Comparison of ENCODE assay signal across 14 cellular contexts in genomic region chr12:122862110-122862634, GRCh38. TPM values are rescaled to one million over a fixed set of nuclear protein-coding genes. Genes with fewer than 3 reads are reported as not detected.
DNase-seq lines count a peak whose midpoint lies in the region; ATAC-seq and TF ChIP-seq lines count a peak whose summit lies in the region.
"Had no signal": no experiment of that assay in that cellular context is flagged by ENCODE, and none has a peak within 500 bp of the region (broad histone marks: within the 10 kb centered on the region; RNA-seq: fewer than 3 reads in every experiment).

No MANE protein-coding gene starts in this region.

- H3K9ac ChIP-seq in H9 (ENCODE audit: extremely low read depth, insufficient read length, low read length), result no peak overlapping the region

- H2AFZ ChIP-seq in H9 (ENCODE audit: low read length), result no peak overlapping the region

- no peaks in the 10 kb centered on the region for H3K23me2 ChIP-seq in H9 (ENCODE audit: insufficient read length, low read depth, low read length, poor library complexity, severe bottlenecking)

- no peaks in the 10 kb centered on the region for H3K79me1 ChIP-seq in H9 (ENCODE audit: insufficient read depth, low read depth, low read length, poor library complexity, severe bottlenecking)

- no peaks in the 10 kb centered on the region for H4K20me1 ChIP-seq in H9 (ENCODE audit: control insufficient read depth, insufficient read depth, insufficient read length)

- TF ChIP-seq CTCF in 22Rv1 (IDR thresholded peaks at IDR 0.05), result no peak
- TF ChIP-seq CTCF in activated B cell treated with CpG ODN at 0.5 μM for 24 hours (IDR thresholded peaks at IDR 0.05), result no peak
- TF ChIP-seq CTCF in left ventricle myocardium inferior (IDR thresholded peaks at IDR 0.05; ENCODE audit: borderline replicate concordance), result no peak
- TF ChIP-seq CTCF in brain microvascular endothelial cell (IDR thresholded peaks at IDR 0.05; ENCODE audit: low read depth, low read length, missing control alignments), result no peak
- TF ChIP-seq CTCF in H9 (conservative IDR thresholded peaks at IDR 0.05), result no peak

- no CpG with 5 or more reads among the region's 20 CpGs for WGBS in H9 (ENCODE audit: extremely low coverage, insufficient read length, low lambda C conversion rate)

- no peak overlapping the region for H4K91ac ChIP-seq in H9 (ENCODE audit: insufficient read length, low read depth, low read length)

- peaks cover 62% of the 10 kb centered on the region for H3K4me1 Mint-ChIP-seq in activated B cell treated with CpG ODN at 0.5 μM for 24 hours
- peaks cover 0 to 2% of the 10 kb centered on the region in 2 experiments; a peak in 1 of 4 replicates for H3K4me1 Mint-ChIP-seq in H9
- H3K4me1 Mint-ChIP-seq: activated CD4-positive, alpha-beta memory T cell treated with anti-CD3 and anti-CD28 coated beads, Interleukin-2, amount 10 ng/mL, durations not matched to agents 7 days and 5 days had no signal

- ATAC-seq in activated B cell treated with CpG ODN at 0.5 μM for 24 hours (ENCODE audit: low read depth), result no peak

- H2BK20ac ChIP-seq in H9 (ENCODE audit: low read depth, low read length, poor library complexity, severe bottlenecking), result no peak overlapping the region

- H3K27me3 Mint-ChIP-seq in activated B cell treated with CpG ODN at 0.5 μM for 24 hours, result no peaks in the 10 kb centered on the region
- H3K27me3 Mint-ChIP-seq in H9 (ENCODE audit: low read depth), result peaks cover 52% of the 10 kb centered on the region
- H3K27me3 Mint-ChIP-seq: activated CD4-positive, alpha-beta memory T cell treated with anti-CD3 and anti-CD28 coated beads, Interleukin-2, amount 10 ng/mL, durations not matched to agents 7 days and 5 days; central memory CD8-positive, alpha-beta T cell; stimulated activated naive CD8-positive, alpha-beta T cell treated with anti-CD3 and anti-CD28 coated beads, Interleukin-15, amount 100 ng/mL, for 72 hours had no signal

- peak overlapping the region; percentile 59 for H3K27ac Mint-ChIP-seq in activated B cell treated with CpG ODN at 0.5 μM for 24 hours
- no peak overlapping the region for H3K27ac Mint-ChIP-seq in H9
- H3K27ac Mint-ChIP-seq: stimulated activated naive CD8-positive, alpha-beta T cell treated with anti-CD3 and anti-CD28 coated beads, Interleukin-15, amount 100 ng/mL, for 72 hours; T-helper 1 cell treated with Interleukin-12 subunit alpha and Interleukin-12 subunit beta and Interleukin-4 antibody, amounts not matched to agents 30 μg/mL and 1 μg/mL, for 36 hours had no signal

- no peak for DNase-seq in activated B cell treated with CpG ODN at 0.5 μM for 24 hours
- DNase-seq in left ventricle myocardium inferior, result no peak
- peak; percentile 76 for DNase-seq in posterior vena cava (ENCODE audit: low spot score)
- DNase-seq in NCI-H774 (lab: John Stamatoyannopoulos, UW), result no peak
- no peak for DNase-seq in brain microvascular endothelial cell
- no peak for DNase-seq in epidermal melanocyte (ENCODE audit: insufficient read length, low spot score)
- no peak for DNase-seq in H9
- DNase-seq: activated CD4-positive, alpha-beta memory T cell treated with anti-CD3 and anti-CD28 coated beads, Interleukin-2, amount 10 ng/mL, durations not matched to agents 7 days and 5 days; foreskin fibroblast; stimulated activated CD4-positive, alpha-beta T cell treated with anti-CD3 and anti-CD28 coated beads, Interleukin-4, amount 100 ng/mL, for 1 hour; stimulated activated naive CD8-positive, alpha-beta T cell treated with anti-CD3 and anti-CD28 coated beads, Interleukin-15, amount 100 ng/mL, for 72 hours had no signal

- no peak overlapping the region for H3T11ph ChIP-seq in H9 (ENCODE audit: low read length)

- peaks cover 9% of the 10 kb centered on the region for H3K36me3 ChIP-seq in left ventricle myocardium inferior
- peaks cover 23% of the 10 kb centered on the region for H3K36me3 ChIP-seq in brain microvascular endothelial cell (replicated peaks)

- H3K4me3 ChIP-seq in left ventricle myocardium inferior (no peak overlapping the region), brain microvascular endothelial cell (ENCODE audit: low read depth, low read length) (no peak overlapping the region)

- no peak overlapping the region for H3K14ac ChIP-seq in H9 (ENCODE audit: insufficient read depth, low read length)

- in situ Hi-C loops in brain microvascular endothelial cell (cut with HindIII; ENCODE audit: low pct_ligation_motif_present, low sequenced_read_pairs), result no loop called here

- POLR2A ChIA-PET in activated B cell treated with CpG ODN at 0.5 μM for 24 hours (lab: Charles Lee), result interaction anchor here (0.6 to 4.5 kb wide), 11 partner anchors 9 to 222 kb away, joined by 3 to 26 read pairs (median 6); partner anchors contain the start of genes ABCB9 and OGFOD2

- H2AK5ac ChIP-seq in H9 (ENCODE audit: insufficient read length, low read length), result no peak overlapping the region

- H2BK5ac ChIP-seq in H9 (ENCODE audit: insufficient read length, low read length), result no peak overlapping the region

- H4K5ac ChIP-seq in H9 (ENCODE audit: insufficient read length, low read depth, low read length), result no peak overlapping the region

- no peak overlapping the region for H3K4me2 ChIP-seq in H9 (ENCODE audit: insufficient read depth, insufficient read length, low read length)

- no peak overlapping the region for H3K23ac ChIP-seq in H9 (ENCODE audit: insufficient read length, low read depth, low read length)

- H3K9me3 Mint-ChIP-seq in activated B cell treated with CpG ODN at 0.5 μM for 24 hours (no peaks in the 10 kb centered on the region), H9 (no peaks in the 10 kb centered on the region)
- H3K9me3 Mint-ChIP-seq: activated CD4-positive, alpha-beta memory T cell treated with anti-CD3 and anti-CD28 coated beads, Interleukin-2, amount 10 ng/mL, durations not matched to agents 7 days and 5 days; central memory CD8-positive, alpha-beta T cell; stimulated activated naive CD8-positive, alpha-beta T cell treated with anti-CD3 and anti-CD28 coated beads, Interleukin-15, amount 100 ng/mL, for 72 hours; T-helper 1 cell treated with Interleukin-12 subunit alpha and Interleukin-12 subunit beta and Interleukin-4 antibody, amounts not matched to agents 30 μg/mL and 1 μg/mL, for 36 hours had no signal

- H3K4ac ChIP-seq in H9 (ENCODE audit: low read depth, low read length), result no peak overlapping the region

- intact Hi-C loops in activated B cell treated with CpG ODN at 0.5 μM for 24 hours (cut with micrococcal nuclease) (loop anchor here (5.0 kb wide), 2 partner anchors 35 to 225 kb away; partner anchors contain the start of gene VPS37B), left ventricle myocardium inferior (cut with micrococcal nuclease) (loop anchor here (5.0 kb wide), 1 partner anchor 90 kb away; no protein-coding TSS in a partner anchor), posterior vena cava (cut with DNase I) (loop anchor here in 1 of 2 donors (5.0 kb wide), 1 partner anchor 375 kb away; no protein-coding TSS in a partner anchor)

- H3K79me2 ChIP-seq in H9 (ENCODE audit: insufficient read depth, low read length), result no peaks in the 10 kb centered on the region

- no peak overlapping the region for H2BK12ac ChIP-seq in H9 (ENCODE audit: insufficient read length, low read depth, low read length)

- H3K4me3 Mint-ChIP-seq in activated B cell treated with CpG ODN at 0.5 μM for 24 hours, result no peak overlapping the region
- no peak overlapping the region for H3K4me3 Mint-ChIP-seq in H9
- H3K4me3 Mint-ChIP-seq: activated CD4-positive, alpha-beta memory T cell treated with anti-CD3 and anti-CD28 coated beads, Interleukin-2, amount 10 ng/mL, durations not matched to agents 7 days and 5 days; central memory CD8-positive, alpha-beta T cell; stimulated activated naive CD8-positive, alpha-beta T cell treated with anti-CD3 and anti-CD28 coated beads, Interleukin-15, amount 100 ng/mL, for 72 hours; T-helper 1 cell treated with Interleukin-12 subunit alpha and Interleukin-12 subunit beta and Interleukin-4 antibody, amounts not matched to agents 30 μg/mL and 1 μg/mL, for 36 hours had no signal

- H3K9me3 ChIP-seq in left ventricle myocardium inferior (replicated peaks), result no peaks in the 10 kb centered on the region
- no peaks in the 10 kb centered on the region for H3K9me3 ChIP-seq in H9 (ENCODE audit: control insufficient read depth, low read depth, low read length)

- no peak overlapping the region for H2BK120ac ChIP-seq in H9 (ENCODE audit: low read depth, low read length, poor library complexity, severe bottlenecking)

- CTCF ChIA-PET in activated B cell treated with CpG ODN at 0.5 μM for 24 hours (lab: Charles Lee), result interaction anchor here (1.6 to 9.9 kb wide), 7 partner anchors 9 to 224 kb away, joined by 3 to 145 read pairs (median 9); no protein-coding TSS in a partner anchor

- H3K27me3 ChIP-seq in left ventricle myocardium inferior (ENCODE audit: low read depth), result no peaks in the 10 kb centered on the region
- no peaks in the 10 kb centered on the region for H3K27me3 ChIP-seq in brain microvascular endothelial cell (replicated peaks)
- H3K27me3 ChIP-seq in H9 (ENCODE audit: insufficient read depth, low read length), result no peaks in the 10 kb centered on the region

- H3K56ac ChIP-seq in H9 (ENCODE audit: insufficient read length, low read depth, low read length), result no peak overlapping the region

- H4K8ac ChIP-seq in H9 (replicated peaks; ENCODE audit: insufficient read length, low read depth, low read length), result no peak overlapping the region

- H3K36me3 Mint-ChIP-seq in activated B cell treated with CpG ODN at 0.5 μM for 24 hours (ENCODE audit: low read depth), result peaks cover 76% of the 10 kb centered on the region
- H3K36me3 Mint-ChIP-seq in H9 (ENCODE audit: insufficient read depth in 1 of 3, low read depth in 3 of 3), result peaks cover 3 to 8% (median 8%) of the 10 kb centered on the region in 3 experiments; a peak in 6 of 7 replicates

- H2BK15ac ChIP-seq in H9 (ENCODE audit: low read depth, low read length), result no peak overlapping the region

- no peak overlapping the region for H3K18ac ChIP-seq in H9 (ENCODE audit: insufficient read length, low read depth, low read length)

- H3K27ac ChIP-seq in 22Rv1, result peak overlapping the region; percentile 55
- H3K27ac ChIP-seq in left ventricle myocardium inferior (replicated peaks), result peak overlapping the region; percentile 76
- H3K27ac ChIP-seq in brain microvascular endothelial cell, result no peak overlapping the region
- H3K27ac ChIP-seq in H9 (ENCODE audit: insufficient read length, low read depth, low read length), result no peak overlapping the region

- H3K4me1 ChIP-seq in left ventricle myocardium inferior (peaks cover 70% of the 10 kb centered on the region), H9 (ENCODE audit: insufficient read depth, low read length) (no peaks in the 10 kb centered on the region)

RNA-seq across cellular contexts. Expression of gene HIP1R, which starts 26.9 kb away (rescaled TPM):
- 132 and 154 TPM in 2 replicates for total RNA-seq in activated B cell treated with CpG ODN at 0.5 μM for 24 hours
- total RNA-seq in left ventricle myocardium inferior, result 11.2 TPM
- 10 to 100 TPM; 12.8 to 19.3 TPM for total RNA-seq in posterior vena cava
- total RNA-seq in H9 (2021), result 17.4 and 20.0 TPM in 2 replicates

RNA-seq across cellular contexts. Expression of gene VPS37B, which starts 33.8 kb away (rescaled TPM):
- total RNA-seq in activated B cell treated with CpG ODN at 0.5 μM for 24 hours, result 51.4 and 54.1 TPM in 2 replicates
- total RNA-seq in left ventricle myocardium inferior, result 13.3 TPM
- 10 to 100 TPM; 18.3 to 22.3 TPM for total RNA-seq in posterior vena cava
- total RNA-seq in H9 (2021), result 12.3 and 12.9 TPM in 2 replicates

Comparison
In these comparisons a context has a peak if more than half of its experiments do, and no peak if none do; other contexts are left out.
1. H3K27ac ChIP-seq: peak in 22Rv1 (single experiment) and left ventricle myocardium inferior (single experiment); none in brain microvascular endothelial cell (single experiment) and H9 (single experiment).